Comparison of ENCODE assay signal across 1 cellular context in genomic region chr5:146026307-146027010, GRCh38.
TF ChIP-seq lines count a peak whose summit lies in the region.

No MANE protein-coding gene starts in this region.

TF ChIP-seq in H1, 55 proteins besides CTCF, POLR2A, EP300 and RAD21 (continued from another document):
- TF ChIP-seq KDM5A (IDR thresholded peaks at IDR 0.05; ENCODE audit: low read length) (no peak), TEAD4 (IDR thresholded peaks at IDR 0.05; ENCODE audit: low read depth, low read length) (peak; percentile 51; the same call in 1 of the 2 replicates)
TF ChIP-seq in H1: peak in this region for 7.
